In the genomic region with DNA sequence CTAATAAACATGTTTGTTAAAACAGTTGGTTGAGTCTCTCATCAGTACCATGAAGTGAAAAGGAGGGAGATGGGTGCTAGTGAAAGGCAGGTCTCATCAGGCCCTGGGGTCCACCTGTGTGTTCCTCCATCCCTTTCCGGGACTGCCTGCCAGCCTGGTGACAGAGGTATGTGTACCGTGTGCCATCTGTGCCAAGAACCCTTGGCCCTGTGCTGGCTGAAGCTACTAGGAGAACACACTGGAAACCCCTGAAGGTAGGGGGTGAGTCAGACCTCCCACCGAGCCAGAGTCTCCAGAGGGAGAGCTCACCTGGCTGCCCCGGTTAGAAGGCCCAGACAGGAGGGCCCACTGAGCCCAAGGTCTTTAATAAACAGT, we compare ENCODE assay signal across 1 cellular context.
TF ChIP-seq lines count a peak whose summit lies in the region.

No MANE protein-coding gene starts in this region.

TF ChIP-seq in H1, 55 proteins besides CTCF, POLR2A, EP300 and RAD21:
- no peak for TF ChIP-seq RXRA (IDR thresholded peaks at IDR 0.05; ENCODE audit: insufficient read depth, low read depth, low read length)
- TF ChIP-seq NRF1 (IDR thresholded peaks at IDR 0.05; ENCODE audit: low read depth, low read length): no peak
- TF ChIP-seq KDM1A (IDR thresholded peaks at IDR 0.05; ENCODE audit: borderline replicate concordance, low read length): no peak
- no peak for TF ChIP-seq SP2 (IDR thresholded peaks at IDR 0.05; ENCODE audit: low read length)
- TF ChIP-seq, protein P1, sequence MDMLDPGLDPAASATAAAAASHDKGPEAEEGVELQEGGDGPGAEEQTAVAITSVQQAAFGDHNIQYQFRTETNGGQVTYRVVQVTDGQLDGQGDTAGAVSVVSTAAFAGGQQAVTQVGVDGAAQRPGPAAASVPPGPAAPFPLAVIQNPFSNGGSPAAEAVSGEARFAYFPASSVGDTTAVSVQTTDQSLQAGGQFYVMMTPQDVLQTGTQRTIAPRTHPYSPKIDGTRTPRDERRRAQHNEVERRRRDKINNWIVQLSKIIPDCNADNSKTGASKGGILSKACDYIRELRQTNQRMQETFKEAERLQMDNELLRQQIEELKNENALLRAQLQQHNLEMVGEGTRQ (IDR thresholded peaks at IDR 0.05; ENCODE audit: low read length): no peak
- TF ChIP-seq FOSL1 (IDR thresholded peaks at IDR 0.05; ENCODE audit: insufficient read depth, low read depth, low read length): no peak
